Comparison of ENCODE assay signal across 19 cellular contexts in the genomic region with DNA sequence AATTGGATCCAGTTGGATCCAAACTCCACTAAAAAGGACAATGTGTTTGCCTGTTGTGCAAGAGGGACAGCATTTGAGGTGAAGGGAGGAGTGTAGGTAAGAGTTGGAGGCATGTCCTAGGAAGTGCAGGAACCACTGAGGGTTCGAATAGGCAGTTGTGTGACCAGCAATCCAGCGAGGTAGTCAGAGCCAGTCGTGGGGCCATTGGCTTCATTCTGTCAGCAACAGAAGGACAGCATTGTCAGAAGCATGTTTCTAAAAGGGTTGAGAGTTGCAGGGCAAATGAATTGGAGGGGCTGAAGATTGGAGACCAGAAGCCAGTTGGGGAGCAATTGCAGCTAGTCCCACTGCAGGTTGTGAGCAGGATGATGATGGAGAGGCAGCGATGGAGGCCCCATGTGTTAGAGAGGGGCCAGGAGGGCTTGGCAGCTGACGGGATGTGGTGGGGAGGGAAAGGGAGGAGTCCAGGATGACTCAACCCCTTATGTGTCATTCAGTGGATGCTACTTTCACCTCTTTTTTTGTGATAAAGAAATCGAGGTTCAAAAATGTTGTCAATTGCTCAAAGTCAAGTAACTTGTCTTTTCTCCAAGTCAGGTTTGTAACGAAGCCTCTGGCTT.
A peak's percentile ranks its signal among the peaks of the same experiment; 100 is the strongest.
DNase-seq lines count a peak whose midpoint lies in the region; ATAC-seq and TF ChIP-seq lines count a peak whose summit lies in the region.
"Had no signal": no experiment of that assay in that cellular context is flagged by ENCODE, and none has a peak within 500 bp of the region (broad histone marks: within the 10 kb centered on the region; RNA-seq: fewer than 3 reads in every experiment).

No MANE protein-coding gene starts in this region.

- H3K4me3 Mint-ChIP-seq in natural killer cell treated with Interleukin-12 subunit alpha and Interleukin-12 subunit beta and Interleukin-15 and Interleukin-18, amount 100 ng/mL, for 72 hours: peak overlapping the region; percentile 15
- H3K4me3 Mint-ChIP-seq in natural killer cell: no peak overlapping the region
- no peak overlapping the region for H3K4me3 Mint-ChIP-seq in activated T-helper 17 cell treated with anti-CD3 and anti-CD28 coated beads, Interleukin-2, amount 50 U/mL, for 72 hours
- no peak overlapping the region for H3K4me3 Mint-ChIP-seq in stimulated activated effector memory CD8-positive, alpha-beta T cell treated with anti-CD3 and anti-CD28 coated beads, Interleukin-12 subunit alpha, Interleukin-12 subunit beta, amount 100 ng/mL, for 72 hours

- H3K27me3 Mint-ChIP-seq in natural killer cell treated with Interleukin-12 subunit alpha and Interleukin-12 subunit beta and Interleukin-15 and Interleukin-18, amount 100 ng/mL, for 72 hours: peaks cover 28 to 43% of the 10 kb centered on the region in 2 donors
- peaks cover 14 to 28% of the 10 kb centered on the region in 2 donors for H3K27me3 Mint-ChIP-seq in natural killer cell (ENCODE audit: low read depth in 2 of 2)
- H3K27me3 Mint-ChIP-seq in activated T-helper 17 cell treated with anti-CD3 and anti-CD28 coated beads, Interleukin-2, amount 50 U/mL, for 72 hours: peaks cover 44% of the 10 kb centered on the region

- TF ChIP-seq CTCF in natural killer cell (IDR thresholded peaks at IDR 0.05): no peak

- no peaks in the 10 kb centered on the region for H3K9me3 Mint-ChIP-seq in natural killer cell treated with Interleukin-12 subunit alpha and Interleukin-12 subunit beta and Interleukin-15 and Interleukin-18, amount 100 ng/mL, for 72 hours
- no peaks in the 10 kb centered on the region for H3K9me3 Mint-ChIP-seq in natural killer cell
- no peaks in the 10 kb centered on the region for H3K9me3 Mint-ChIP-seq in activated T-helper 17 cell treated with anti-CD3 and anti-CD28 coated beads, Interleukin-2, amount 50 U/mL, for 72 hours
- no peaks in the 10 kb centered on the region for H3K9me3 Mint-ChIP-seq in stimulated activated effector memory CD8-positive, alpha-beta T cell treated with anti-CD3 and anti-CD28 coated beads, Interleukin-12 subunit alpha, Interleukin-12 subunit beta, amount 100 ng/mL, for 72 hours

- intact Hi-C loops in natural killer cell (cut with micrococcal nuclease): no loop called here

- peak in 1 of 2 donors; percentile 81 for ATAC-seq in natural killer cell treated with Interleukin-12 subunit alpha and Interleukin-12 subunit beta and Interleukin-15 and Interleukin-18, amount 100 ng/mL, for 72 hours
- ATAC-seq in natural killer cell (no peak), GM19467 (IDR thresholded peaks at IDR 0.05; ENCODE audit: unreplicated experiment) (no peak)
- peak; percentile 62 for ATAC-seq in activated T-helper 17 cell treated with anti-CD3 and anti-CD28 coated beads, Interleukin-2, amount 50 U/mL, for 72 hours (replicated peaks)
- ATAC-seq in stimulated activated effector memory CD8-positive, alpha-beta T cell treated with anti-CD3 and anti-CD28 coated beads, Interleukin-12 subunit alpha, Interleukin-12 subunit beta, amount 100 ng/mL, for 72 hours: peak; percentile 89
- ATAC-seq: HCT116 had no signal

- H3K4me1 Mint-ChIP-seq in natural killer cell treated with Interleukin-12 subunit alpha and Interleukin-12 subunit beta and Interleukin-15 and Interleukin-18, amount 100 ng/mL, for 72 hours (ENCODE audit: low read depth in 2 of 2): peaks cover 0 to 4% of the 10 kb centered on the region in 2 donors
- no peaks in the 10 kb centered on the region for H3K4me1 Mint-ChIP-seq in natural killer cell
- H3K4me1 Mint-ChIP-seq in activated T-helper 17 cell treated with anti-CD3 and anti-CD28 coated beads, Interleukin-2, amount 50 U/mL, for 72 hours: peaks cover 7% of the 10 kb centered on the region
- peaks cover 10% of the 10 kb centered on the region for H3K4me1 Mint-ChIP-seq in stimulated activated effector memory CD8-positive, alpha-beta T cell treated with anti-CD3 and anti-CD28 coated beads, Interleukin-12 subunit alpha, Interleukin-12 subunit beta, amount 100 ng/mL, for 72 hours
- H3K4me1 Mint-ChIP-seq: naive B cell had no signal

- no peak overlapping the region for H3K27ac Mint-ChIP-seq in natural killer cell treated with Interleukin-12 subunit alpha and Interleukin-12 subunit beta and Interleukin-15 and Interleukin-18, amount 100 ng/mL, for 72 hours
- no peak overlapping the region for H3K27ac Mint-ChIP-seq in natural killer cell
- H3K27ac Mint-ChIP-seq in activated T-helper 17 cell treated with anti-CD3 and anti-CD28 coated beads, Interleukin-2, amount 50 U/mL, for 72 hours: no peak overlapping the region
- no peak overlapping the region for H3K27ac Mint-ChIP-seq in stimulated activated effector memory CD8-positive, alpha-beta T cell treated with anti-CD3 and anti-CD28 coated beads, Interleukin-12 subunit alpha, Interleukin-12 subunit beta, amount 100 ng/mL, for 72 hours
- H3K27ac Mint-ChIP-seq: progenitor cell of endocrine pancreas had no signal

- no peaks in the 10 kb centered on the region for H3K36me3 Mint-ChIP-seq in natural killer cell treated with Interleukin-12 subunit alpha and Interleukin-12 subunit beta and Interleukin-15 and Interleukin-18, amount 100 ng/mL, for 72 hours
- H3K36me3 Mint-ChIP-seq in natural killer cell: no peaks in the 10 kb centered on the region
- no peaks in the 10 kb centered on the region for H3K36me3 Mint-ChIP-seq in activated T-helper 17 cell treated with anti-CD3 and anti-CD28 coated beads, Interleukin-2, amount 50 U/mL, for 72 hours (ENCODE audit: low read depth)
- no peaks in the 10 kb centered on the region for H3K36me3 Mint-ChIP-seq in stimulated activated effector memory CD8-positive, alpha-beta T cell treated with anti-CD3 and anti-CD28 coated beads, Interleukin-12 subunit alpha, Interleukin-12 subunit beta, amount 100 ng/mL, for 72 hours

- no peak for DNase-seq in natural killer cell treated with Interleukin-12 subunit alpha and Interleukin-12 subunit beta and Interleukin-15 and Interleukin-18, amount 100 ng/mL, for 72 hours (ENCODE audit: low spot score)
- DNase-seq in natural killer cell: no peak
- peak; percentile 32 for DNase-seq in M059J (ENCODE audit: low read depth)
- DNase-seq in stimulated activated effector memory CD8-positive, alpha-beta T cell treated with anti-CD3 and anti-CD28 coated beads, Interleukin-12 subunit alpha, Interleukin-12 subunit beta, amount 100 ng/mL, for 72 hours (ENCODE audit: low spot score in 2 of 2): peak in 1 of 2 donors; percentile 50
- no peak for DNase-seq in cerebellar cortex (ENCODE audit: low spot score)
- no peak for DNase-seq in NCI-H524 (lab: John Stamatoyannopoulos, UW)
- DNase-seq: activated naive CD4-positive, alpha-beta T cell; DMS79 treated with DMSO at 0.1 percent for 48 hours; hippocampal formation; naive B cell; NCI-H1436; SHP77; small intestine; testis; WERI-Rb-1 had no signal

Comparison
In these comparisons a context has a peak if more than half of its experiments do, and no peak if none do; other contexts are left out.
1. ATAC-seq: peak in activated T-helper 17 cell treated with anti-CD3 and anti-CD28 coated beads, Interleukin-2, amount 50 U/mL, for 72 hours (single experiment) and stimulated activated effector memory CD8-positive, alpha-beta T cell treated with anti-CD3 and anti-CD28 coated beads, Interleukin-12 subunit alpha, Interleukin-12 subunit beta, amount 100 ng/mL, for 72 hours (single experiment); none in natural killer cell (0 of 3) and GM19467 (single experiment).